ENCODE assay signal across 8 cellular contexts in the genomic region with DNA sequence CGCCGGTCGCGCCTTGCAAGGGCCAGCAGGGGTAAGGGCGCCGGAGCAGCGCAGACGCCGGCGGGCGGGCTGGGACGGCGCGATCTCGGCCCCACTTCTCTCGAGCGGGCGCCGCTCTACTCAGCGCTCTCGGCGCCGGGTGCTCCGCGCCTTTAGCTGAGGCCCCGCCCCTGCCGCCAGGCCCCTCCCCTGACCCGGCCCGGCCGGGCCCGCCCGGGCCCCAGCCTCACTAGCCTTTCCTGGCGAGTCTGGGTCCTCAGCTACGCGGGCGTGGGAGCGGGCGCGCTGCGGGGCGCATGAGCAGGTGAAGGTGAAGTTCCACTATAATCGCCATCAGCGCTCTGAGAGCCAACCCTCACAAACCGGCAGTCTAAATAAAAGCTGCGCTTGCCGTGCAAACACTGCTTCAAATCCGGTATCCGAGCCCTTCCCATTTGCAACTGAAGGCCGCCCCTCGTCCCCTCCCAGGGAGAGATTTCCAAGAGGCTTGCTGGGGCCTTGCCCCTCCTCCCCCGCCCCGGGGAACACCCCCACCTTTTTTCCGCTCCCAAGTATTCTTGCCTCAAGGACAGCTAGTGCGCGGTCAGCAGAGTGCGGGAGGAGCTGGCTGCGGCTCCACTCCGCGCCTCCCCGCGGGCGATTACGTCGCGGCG. TPM values are rescaled to one million over a fixed set of nuclear protein-coding genes. Genes with fewer than 3 reads are reported as not detected.
DNase-seq lines count a peak whose midpoint lies in the region; ATAC-seq, FAIRE-seq and TF ChIP-seq lines count a peak whose summit lies in the region.

A gene with protein sequence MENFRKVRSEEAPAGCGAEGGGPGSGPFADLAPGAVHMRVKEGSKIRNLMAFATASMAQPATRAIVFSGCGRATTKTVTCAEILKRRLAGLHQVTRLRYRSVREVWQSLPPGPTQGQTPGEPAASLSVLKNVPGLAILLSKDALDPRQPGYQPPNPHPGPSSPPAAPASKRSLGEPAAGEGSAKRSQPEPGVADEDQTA (minus strand): TSS at position 125 of the 653 bp plus-strand sequence. CDS start 189 bp downstream, outside the sequence.

- peak; percentile 43 to 56 (median 52) for DNase-seq in CD4-positive, alpha-beta memory T cell
- peak; percentile 80 for DNase-seq in HTR-8/SVneo (ENCODE audit: insufficient read length, low spot score)
- peak; percentile 87 for DNase-seq in RWPE1 (ENCODE audit: low spot score)
- DNase-seq in activated naive CD4-positive, alpha-beta T cell treated with anti-CD3 and anti-CD28 coated beads, Interleukin-2, amount 10 ng/mL, durations not matched to agents 7 days and 5 days, result peak; percentile 84
- DNase-seq in globus pallidus (ENCODE audit: low spot score), result peak; percentile 68

- peaks cover 19% of the 10 kb centered on the region for H3K27me3 ChIP-seq in CD4-positive, alpha-beta memory T cell (ENCODE audit: insufficient read depth, low read length)
- H3K27me3 ChIP-seq in neutrophil, result peaks cover 79% of the 10 kb centered on the region
- peaks cover 0 to 14% (median 9%) of the 10 kb centered on the region in 5 donors for H3K27me3 ChIP-seq in subcutaneous abdominal adipose tissue (ENCODE audit: control insufficient read depth in 5 of 5, insufficient read depth in 4 of 5, low read length in 5 of 5)

- H3K4me3 ChIP-seq in CD4-positive, alpha-beta memory T cell (ENCODE audit: low read length in 2 of 2), result peak within 1 kb of the TSS; percentile 12 to 68
- peak within 1 kb of the TSS; percentile 62 to 78 for H3K4me3 ChIP-seq in neutrophil (ENCODE audit: low read depth in 1 of 2, low read length in 1 of 2)
- H3K4me3 ChIP-seq in subcutaneous abdominal adipose tissue (ENCODE audit: low read depth in 1 of 5, low read length in 5 of 5), result peak within 1 kb of the TSS; percentile 72 to 78 (median 75)

- no peak within 1 kb of the TSS for H3K27ac Mint-ChIP-seq in CD4-positive, alpha-beta memory T cell
- no peak within 1 kb of the TSS for H3K27ac Mint-ChIP-seq in activated naive CD4-positive, alpha-beta T cell treated with anti-CD3 and anti-CD28 coated beads, Interleukin-2, amount 10 ng/mL, durations not matched to agents 7 days and 5 days

- H3K9me3 ChIP-seq in CD4-positive, alpha-beta memory T cell (ENCODE audit: control insufficient read depth in 1 of 2, low read length in 2 of 2), result no peaks in the 10 kb centered on the region
- no peaks in the 10 kb centered on the region for H3K9me3 ChIP-seq in neutrophil
- no peaks in the 10 kb centered on the region for H3K9me3 ChIP-seq in subcutaneous abdominal adipose tissue (ENCODE audit: control insufficient read depth in 5 of 5, low read length in 5 of 5)

- ATAC-seq in GM19455 (IDR thresholded peaks at IDR 0.05; ENCODE audit: unreplicated experiment), result peak; percentile 81

- POLR2A ChIA-PET in CD4-positive, alpha-beta memory T cell (lab: Charles Lee; ENCODE audit: partially characterized antibody), result interaction anchor here (0.6 to 2.1 kb wide), 13 partner anchors 18 to 1029 kb away, joined by 3 to 12 read pairs (median 4); a partner anchor contains a TSS
- POLR2A ChIA-PET in RWPE1 (lab: Yijun Ruan, JAX; ENCODE audit: low non-redundant PET), result interaction anchor here (0.5 to 1.2 kb wide), 6 partner anchors 11 to 146 kb away, joined by 3 to 4 read pairs (median 3); a partner anchor contains a TSS

- no peak for FAIRE-seq in HTR-8/SVneo (lab: Jason Lieb, UNC)

- H3K9ac ChIP-seq in subcutaneous abdominal adipose tissue (ENCODE audit: low read length in 5 of 5), result peak within 1 kb of the TSS in 4 of 5 donors; percentile 45 to 76 (median 58)

- intact Hi-C loops in CD4-positive, alpha-beta memory T cell (cut with micrococcal nuclease), result loop anchor here (1.0 to 5.0 kb wide), 6 partner anchors 18 to 579 kb away; a partner anchor contains a TSS

- H3K4me3 Mint-ChIP-seq in CD4-positive, alpha-beta memory T cell, result peak within 1 kb of the TSS; percentile 75 to 82 (median 80)
- peak within 1 kb of the TSS; percentile 71 for H3K4me3 Mint-ChIP-seq in activated naive CD4-positive, alpha-beta T cell treated with anti-CD3 and anti-CD28 coated beads, Interleukin-2, amount 10 ng/mL, durations not matched to agents 7 days and 5 days

- peaks cover 6 to 35% (median 19%) of the 10 kb centered on the region in 4 donors for H3K4me1 Mint-ChIP-seq in CD4-positive, alpha-beta memory T cell
- H3K4me1 Mint-ChIP-seq in activated naive CD4-positive, alpha-beta T cell treated with anti-CD3 and anti-CD28 coated beads, Interleukin-2, amount 10 ng/mL, durations not matched to agents 7 days and 5 days, result peaks cover 53% of the 10 kb centered on the region

- no peaks in the 10 kb centered on the region for H3K36me3 ChIP-seq in CD4-positive, alpha-beta memory T cell (ENCODE audit: insufficient read depth, low read length)
- H3K36me3 ChIP-seq in neutrophil, result no peaks in the 10 kb centered on the region
- no peaks in the 10 kb centered on the region for H3K36me3 ChIP-seq in subcutaneous abdominal adipose tissue (ENCODE audit: control insufficient read depth in 5 of 5, insufficient read depth in 5 of 5, low read length in 5 of 5)

- peaks cover 40% of the 10 kb centered on the region for H3K4me1 ChIP-seq in CD4-positive, alpha-beta memory T cell (ENCODE audit: insufficient read depth, low read length)
- H3K4me1 ChIP-seq in neutrophil (ENCODE audit: control insufficient read depth in 1 of 2, insufficient read depth in 1 of 2, low read depth in 1 of 2, low read length in 1 of 2), result peaks cover 23 to 38% of the 10 kb centered on the region in 2 experiments
- H3K4me1 ChIP-seq in subcutaneous abdominal adipose tissue (ENCODE audit: control insufficient read depth in 5 of 5, insufficient read depth in 5 of 5, low read length in 5 of 5), result peaks cover 4 to 54% (median 52%) of the 10 kb centered on the region in 5 donors

- peaks cover 0 to 3% (median 0%) of the 10 kb centered on the region in 8 donors for H3K9me3 Mint-ChIP-seq in CD4-positive, alpha-beta memory T cell
- H3K9me3 Mint-ChIP-seq in activated naive CD4-positive, alpha-beta T cell treated with anti-CD3 and anti-CD28 coated beads, Interleukin-2, amount 10 ng/mL, durations not matched to agents 7 days and 5 days, result no peaks in the 10 kb centered on the region

- CTCF ChIA-PET in CD4-positive, alpha-beta memory T cell (lab: Charles Lee; ENCODE audit: partially characterized antibody), result interaction anchor here (0.8 to 1.4 kb wide), 8 partner anchors 9 to 322 kb away, joined by 3 to 5 read pairs (median 4); a partner anchor contains a TSS
- CTCF ChIA-PET in RWPE1 (lab: Yijun Ruan, JAX), result interaction anchor here (0.5 to 1.4 kb wide), 5 partner anchors 14 to 248 kb away, joined by 3 to 13 read pairs (median 3); no protein-coding TSS in a partner anchor
- CTCF ChIA-PET in activated naive CD4-positive, alpha-beta T cell treated with anti-CD3 and anti-CD28 coated beads, Interleukin-2, amount 10 ng/mL, durations not matched to agents 7 days and 5 days (lab: Charles Lee), result interaction anchor here (0.6 to 1.4 kb wide), 5 partner anchors 23 to 245 kb away, joined by 3 to 7 read pairs (median 4); a partner anchor contains a TSS

- no peak within 1 kb of the TSS for H3K27ac ChIP-seq in CD4-positive, alpha-beta memory T cell (ENCODE audit: low read depth, low read length)
- H3K27ac ChIP-seq in RWPE1 (peak within 1 kb of the TSS; percentile 93), neutrophil (peak within 1 kb of the TSS; percentile 39), subcutaneous abdominal adipose tissue (ENCODE audit: low read depth, low read length) (peak within 1 kb of the TSS; percentile 57)

- H3K36me3 Mint-ChIP-seq in CD4-positive, alpha-beta memory T cell, result no peaks in the 10 kb centered on the region
- no peaks in the 10 kb centered on the region for H3K36me3 Mint-ChIP-seq in activated naive CD4-positive, alpha-beta T cell treated with anti-CD3 and anti-CD28 coated beads, Interleukin-2, amount 10 ng/mL, durations not matched to agents 7 days and 5 days

- H3K27me3 Mint-ChIP-seq in CD4-positive, alpha-beta memory T cell, result peaks cover 19 to 20% of the 10 kb centered on the region in 2 donors
- peaks cover 69% of the 10 kb centered on the region for H3K27me3 Mint-ChIP-seq in activated naive CD4-positive, alpha-beta T cell treated with anti-CD3 and anti-CD28 coated beads, Interleukin-2, amount 10 ng/mL, durations not matched to agents 7 days and 5 days

- TF ChIP-seq CTCF in RWPE1 (conservative IDR thresholded peaks at IDR 0.05; ENCODE audit: low read depth), result no peak
- peak; percentile 13 for TF ChIP-seq CTCF in neutrophil (IDR thresholded peaks at IDR 0.05)

RNA-seq across cellular contexts. Expression of the gene that starts here (rescaled TPM):
- 1 to 10 TPM; 2.6 to 2.8 TPM for total RNA-seq in CD4-positive, alpha-beta memory T cell
- polyA plus RNA-seq in CD4-positive, alpha-beta memory T cell, result 1 to 10 TPM; 2.6 to 2.8 TPM
